ENCODE assay signal across 25 cellular contexts in genomic region chr18:57258131-57258777, GRCh38.
"Had no signal": no experiment of that assay in that cellular context is flagged by ENCODE, and none has a peak within 500 bp of the region (broad histone marks: within the 10 kb centered on the region; RNA-seq: fewer than 3 reads in every experiment).

No MANE protein-coding gene starts in this region.

- H3K9ac ChIP-seq: SK-N-SH had no signal

- H3K4me3 ChIP-seq: Peyer's patch, SJSA1 had no signal

- DNase-seq: activated CD4-positive, alpha-beta T cell treated with anti-CD3 and anti-CD28 coated beads, Interleukin-2, amount 10 ng/mL, durations not matched to agents 24 days and 14 days; activated CD4-positive, alpha-beta T cell treated with anti-CD3 and anti-CD28 coated beads, Interleukin-2, amount 50 U/mL, for 48 hours; activated CD8-positive, alpha-beta T cell treated with anti-CD3 and anti-CD28 coated beads, Interleukin-2, amount 10 ng/mL, durations not matched to agents 7 days and 5 days; activated effector memory CD4-positive, alpha-beta T cell treated with Interleukin-2 at 50 U/mL for 16 hours; activated naive CD4-positive, alpha-beta T cell treated with anti-CD3 and anti-CD28 coated beads, Interleukin-2, amount 10 ng/mL, durations not matched to agents 7 days and 5 days; activated naive CD8-positive, alpha-beta T cell treated with anti-CD3 and anti-CD28 coated beads, Interleukin-2, amount 50 U/mL, for 24 hours; activated T-cell treated with anti-CD3 and anti-CD28 coated beads for 4 hours; activated T-cell treated with anti-CD3 and anti-CD28 coated beads, Interleukin-2, amount 50 U/mL, for 48 hours; anterior cingulate cortex; caudate nucleus; NCI-H1694 treated with DMSO at 0.1 percent for 48 hours; NCI-H2029; NCI-H345; NCI-H524 treated with DMSO at 0.1 percent for 48 hours; NCI-H748 treated with DMSO at 0.1 percent for 48 hours; NK-92 treated with Interleukin-12 subunit alpha and Interleukin-12 subunit beta, amount 100 ng/mL, for 24 hours; PC-3; Peyer's patch; RPMI8226; SHP77 treated with DMSO at 0.1 percent for 48 hours; SK-N-SH had no signal

- H3K4me2 ChIP-seq: SK-N-SH had no signal

- H3K27ac ChIP-seq: Peyer's patch, SJSA1 had no signal

- H3K9me3 ChIP-seq: Peyer's patch, SJSA1, SK-N-SH had no signal

- H3K4me1 ChIP-seq: Peyer's patch, SJSA1 had no signal

- H3K27me3 ChIP-seq: Peyer's patch had no signal

- H3K36me3 ChIP-seq: Peyer's patch, SJSA1 had no signal

- FAIRE-seq: bronchial epithelial cell, colon, TTC549 had no signal

- ATAC-seq: activated CD8-positive, alpha-beta T cell treated with anti-CD3 and anti-CD28 coated beads, Interleukin-2, amount 10 ng/mL, durations not matched to agents 7 days and 5 days; activated naive CD8-positive, alpha-beta T cell treated with anti-CD3 and anti-CD28 coated beads, Interleukin-2, amount 50 U/mL, for 24 hours; PC-3 had no signal
